In the genomic region with DNA sequence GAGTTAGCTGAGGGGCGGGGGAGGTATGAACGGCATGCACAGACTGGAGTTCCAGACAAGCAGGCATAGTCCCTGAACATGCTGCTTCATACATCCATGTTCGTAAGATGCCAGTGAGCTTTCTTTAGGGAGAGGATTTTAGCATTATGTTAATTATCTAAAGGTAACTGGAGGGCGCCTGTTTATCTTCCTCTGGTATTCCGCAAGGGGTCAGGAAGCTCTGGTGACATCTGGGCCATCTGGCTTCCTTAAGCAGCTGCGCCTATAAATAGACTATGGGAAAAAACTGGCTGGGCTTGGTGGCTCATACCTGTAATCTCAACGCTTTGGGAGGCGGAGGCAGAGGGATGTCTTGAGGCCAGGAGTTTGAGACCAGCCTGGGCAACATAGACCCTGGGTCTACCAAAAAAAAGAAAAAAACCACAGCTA, we compare ENCODE assay signal across 1 cellular context.
TF ChIP-seq lines count a peak whose summit lies in the region.

No MANE protein-coding gene starts in this region.

TF ChIP-seq in SK-N-SH treated with all-trans-retinoic acid at 6 μM for 48 hours, 23 proteins besides CTCF, POLR2A, EP300 and RAD21 (continued from another document):
- TF ChIP-seq, protein P1, sequence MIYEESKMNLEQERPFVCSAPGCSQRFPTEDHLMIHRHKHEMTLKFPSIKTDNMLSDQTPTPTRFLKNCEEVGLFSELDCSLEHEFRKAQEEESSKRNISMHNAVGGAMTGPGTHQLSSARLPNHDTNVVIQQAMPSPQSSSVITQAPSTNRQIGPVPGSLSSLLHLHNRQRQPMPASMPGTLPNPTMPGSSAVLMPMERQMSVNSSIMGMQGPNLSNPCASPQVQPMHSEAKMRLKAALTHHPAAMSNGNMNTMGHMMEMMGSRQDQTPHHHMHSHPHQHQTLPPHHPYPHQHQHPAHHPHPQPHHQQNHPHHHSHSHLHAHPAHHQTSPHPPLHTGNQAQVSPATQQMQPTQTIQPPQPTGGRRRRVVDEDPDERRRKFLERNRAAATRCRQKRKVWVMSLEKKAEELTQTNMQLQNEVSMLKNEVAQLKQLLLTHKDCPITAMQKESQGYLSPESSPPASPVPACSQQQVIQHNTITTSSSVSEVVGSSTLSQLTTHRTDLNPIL (CRISPR knock-in tag; IDR thresholded peaks at IDR 0.05; ENCODE audit: low read depth): no peak
- no peak for TF ChIP-seq ZNF565 (CRISPR knock-in tag; conservative IDR thresholded peaks at IDR 0.05; ENCODE audit: low read depth)
- TF ChIP-seq ZFP30 (CRISPR knock-in tag; IDR thresholded peaks at IDR 0.05): no peak
- TF ChIP-seq, protein P2, sequence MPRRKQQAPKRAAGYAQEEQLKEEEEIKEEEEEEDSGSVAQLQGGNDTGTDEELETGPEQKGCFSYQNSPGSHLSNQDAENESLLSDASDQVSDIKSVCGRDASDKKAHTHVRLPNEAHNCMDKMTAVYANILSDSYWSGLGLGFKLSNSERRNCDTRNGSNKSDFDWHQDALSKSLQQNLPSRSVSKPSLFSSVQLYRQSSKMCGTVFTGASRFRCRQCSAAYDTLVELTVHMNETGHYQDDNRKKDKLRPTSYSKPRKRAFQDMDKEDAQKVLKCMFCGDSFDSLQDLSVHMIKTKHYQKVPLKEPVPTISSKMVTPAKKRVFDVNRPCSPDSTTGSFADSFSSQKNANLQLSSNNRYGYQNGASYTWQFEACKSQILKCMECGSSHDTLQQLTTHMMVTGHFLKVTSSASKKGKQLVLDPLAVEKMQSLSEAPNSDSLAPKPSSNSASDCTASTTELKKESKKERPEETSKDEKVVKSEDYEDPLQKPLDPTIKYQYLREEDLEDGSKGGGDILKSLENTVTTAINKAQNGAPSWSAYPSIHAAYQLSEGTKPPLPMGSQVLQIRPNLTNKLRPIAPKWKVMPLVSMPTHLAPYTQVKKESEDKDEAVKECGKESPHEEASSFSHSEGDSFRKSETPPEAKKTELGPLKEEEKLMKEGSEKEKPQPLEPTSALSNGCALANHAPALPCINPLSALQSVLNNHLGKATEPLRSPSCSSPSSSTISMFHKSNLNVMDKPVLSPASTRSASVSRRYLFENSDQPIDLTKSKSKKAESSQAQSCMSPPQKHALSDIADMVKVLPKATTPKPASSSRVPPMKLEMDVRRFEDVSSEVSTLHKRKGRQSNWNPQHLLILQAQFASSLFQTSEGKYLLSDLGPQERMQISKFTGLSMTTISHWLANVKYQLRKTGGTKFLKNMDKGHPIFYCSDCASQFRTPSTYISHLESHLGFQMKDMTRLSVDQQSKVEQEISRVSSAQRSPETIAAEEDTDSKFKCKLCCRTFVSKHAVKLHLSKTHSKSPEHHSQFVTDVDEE (CRISPR knock-in tag; IDR thresholded peaks at IDR 0.05): no peak
- no peak for TF ChIP-seq RARB (CRISPR knock-in tag; IDR thresholded peaks at IDR 0.05)
- TF ChIP-seq ZFP3 (CRISPR knock-in tag; IDR thresholded peaks at IDR 0.05): no peak
- no peak for TF ChIP-seq PPARA (CRISPR knock-in tag; IDR thresholded peaks at IDR 0.05; ENCODE audit: borderline replicate concordance)
